In the genomic region with DNA sequence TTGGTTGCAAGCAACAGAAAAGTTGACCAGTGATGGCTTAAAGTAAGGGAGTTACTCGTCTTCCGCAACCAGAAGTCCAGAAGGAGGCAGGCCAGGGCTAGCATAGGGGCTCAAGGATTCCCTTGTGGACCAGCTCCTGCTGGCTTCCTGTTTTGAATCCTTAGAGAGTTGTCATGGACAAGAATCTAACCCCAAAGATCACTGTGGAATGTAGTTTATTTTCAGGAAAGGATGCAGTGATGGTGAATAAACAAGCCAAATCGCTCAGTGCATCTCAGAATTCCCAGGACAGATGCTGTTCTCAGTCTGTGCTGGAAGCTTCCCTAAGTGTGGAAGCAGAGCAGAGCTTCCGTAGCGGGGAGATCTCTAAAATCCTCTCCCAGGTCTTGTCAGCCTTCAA, we compare ENCODE assay signal across 19 cellular contexts.
"Had no signal": no experiment of that assay in that cellular context is flagged by ENCODE, and none has a peak within 500 bp of the region (broad histone marks: within the 10 kb centered on the region; RNA-seq: fewer than 3 reads in every experiment).

No MANE protein-coding gene starts in this region.

- FAIRE-seq: islet of Langerhans had no signal

- H3K36me3 ChIP-seq: adrenal gland, right lobe of liver, upper lobe of left lung had no signal

- ATAC-seq: body of pancreas; effector memory CD8-positive, alpha-beta T cell; left lobe of liver; natural killer cell treated with Interleukin-12 subunit alpha and Interleukin-12 subunit beta and Interleukin-15 and Interleukin-18, amount 100 ng/mL, for 72 hours; right lobe of liver; stimulated activated naive CD8-positive, alpha-beta T cell treated with anti-CD3 and anti-CD28 coated beads, Interleukin-15, Interleukin-2, amounts not matched to agents 100 U/mL and 50 U/mL, for 24 hours had no signal

- DNase-seq: activated CD4-positive, alpha-beta memory T cell treated with anti-CD3 and anti-CD28 coated beads for 36 hours; activated CD4-positive, alpha-beta T cell treated with anti-CD3 and anti-CD28 coated beads for 1 hour; activated effector memory CD4-positive, alpha-beta T cell treated with anti-CD3 and anti-CD28 coated beads, Interleukin-2, amount 50 U/mL, for 16 hours; activated T-cell treated with anti-CD3 and anti-CD28 coated beads, Interleukin-2, amount 50 U/mL, for 24 hours; adrenal gland; body of pancreas; effector memory CD8-positive, alpha-beta T cell; foreskin melanocyte; head of caudate nucleus; nucleus accumbens; right lobe of liver; stimulated activated naive CD8-positive, alpha-beta T cell treated with anti-CD3 and anti-CD28 coated beads, Interleukin-15, Interleukin-2, amounts not matched to agents 100 U/mL and 50 U/mL, for 24 hours; T-helper 1 cell; T1000; upper lobe of left lung had no signal

- H3K27ac ChIP-seq: adrenal gland, body of pancreas, right lobe of liver, SK-N-MC, upper lobe of left lung had no signal

- H3K27me3 ChIP-seq: adrenal gland, body of pancreas, right lobe of liver, upper lobe of left lung had no signal

- H3K9me3 ChIP-seq: adrenal gland, body of pancreas, right lobe of liver had no signal

- H3K4me1 ChIP-seq: adrenal gland, body of pancreas, right lobe of liver, upper lobe of left lung had no signal

- H3K4me3 ChIP-seq: adrenal gland, body of pancreas, right lobe of liver, SK-N-MC, upper lobe of left lung had no signal
